In genomic region chr3:141955163-141955562, GRCh38 we compare ENCODE assay signal across 15 cellular contexts.
DNase-seq lines count a peak whose midpoint lies in the region; ATAC-seq and TF ChIP-seq lines count a peak whose summit lies in the region.
"Had no signal": no experiment of that assay in that cellular context is flagged by ENCODE, and none has a peak within 500 bp of the region (broad histone marks: within the 10 kb centered on the region; RNA-seq: fewer than 3 reads in every experiment).

No MANE protein-coding gene starts in this region.

- peak; percentile 66 for DNase-seq in COLO829 (ENCODE audit: low spot score)
- DNase-seq in NCI-H82 treated with DMSO at 0.1 percent for 48 hours (lab: John Stamatoyannopoulos, UW; ENCODE audit: unreplicated experiment), result peak; percentile 20
- peak; percentile 52 for DNase-seq in neuronal stem cell (ENCODE audit: low spot score)
- DNase-seq in midbrain (lab: John Stamatoyannopoulos, UW), result no peak
- DNase-seq in gastrocnemius medialis, result no peak
- DNase-seq in stimulated activated CD4-positive, alpha-beta T cell treated with anti-CD3 and anti-CD28 coated beads, Interleukin-2, amount 100 ng/mL, for 24 hours, result no peak
- DNase-seq: activated naive CD4-positive, alpha-beta T cell; CD4-positive, alpha-beta T cell; effector memory CD8-positive, alpha-beta T cell; NCI-H2171; pancreas; RPMI8226 had no signal

- no peak overlapping the region for H3K4ac ChIP-seq in neuronal stem cell (ENCODE audit: low read length)

- H3K79me1 ChIP-seq in neuronal stem cell (ENCODE audit: low read depth, low read length), result peaks cover 1% of the 10 kb centered on the region

- H2AK5ac ChIP-seq in neuronal stem cell (ENCODE audit: low read depth, low read length), result no peak overlapping the region

- no peak for TF ChIP-seq POLR2A in gastrocnemius medialis (IDR thresholded peaks at IDR 0.05)

- H3K14ac ChIP-seq in neuronal stem cell (ENCODE audit: low read length), result no peak overlapping the region

- no peak overlapping the region for H2BK12ac ChIP-seq in neuronal stem cell (ENCODE audit: low read length)

- H3K4me1 ChIP-seq in esophagus (ENCODE audit: control insufficient read depth in 2 of 2, insufficient read depth in 2 of 2, low read length in 1 of 2) (peaks cover 0 to 2% of the 10 kb centered on the region in 2 donors), neuronal stem cell (ENCODE audit: control insufficient read depth in 2 of 2, insufficient read depth in 1 of 2, low read depth in 1 of 2, low read length in 2 of 2) (peaks cover 9 to 10% of the 10 kb centered on the region in 2 donors), gastrocnemius medialis (no peaks in the 10 kb centered on the region)
- H3K4me1 ChIP-seq: pancreas had no signal

- intact Hi-C loops in gastrocnemius medialis (cut with DNase I; ENCODE audit: low total_unique reads), result no loop called here

- H3K27ac ChIP-seq in esophagus (ENCODE audit: low read depth in 2 of 2, low read length in 1 of 2) (peak overlapping the region; percentile 60 to 87), neuronal stem cell (replicated peaks; ENCODE audit: low read length) (peak overlapping the region; percentile 57), gastrocnemius medialis (no peak overlapping the region)
- H3K27ac ChIP-seq: pancreas had no signal

- no peak overlapping the region for H4K91ac ChIP-seq in neuronal stem cell (ENCODE audit: low read depth, low read length, poor library complexity)

- H3K9ac ChIP-seq in neuronal stem cell (ENCODE audit: low read depth, low read length, poor library complexity), result no peak overlapping the region

- H2BK15ac ChIP-seq in neuronal stem cell (ENCODE audit: low read length), result no peak overlapping the region

- H3K36me3 ChIP-seq in esophagus (ENCODE audit: control insufficient read depth in 2 of 2, insufficient read depth in 2 of 2, low read length in 1 of 2), result no peaks in the 10 kb centered on the region
- peaks cover 6 to 71% of the 10 kb centered on the region in 2 donors for H3K36me3 ChIP-seq in neuronal stem cell (replicated peaks in 1 of 2; ENCODE audit: control insufficient read depth in 2 of 2, insufficient read depth in 2 of 2, low read length in 2 of 2)
- peaks cover 0 to 27% of the 10 kb centered on the region in 2 donors for H3K36me3 ChIP-seq in gastrocnemius medialis

- H3K4me2 ChIP-seq in neuronal stem cell (ENCODE audit: insufficient read depth, low read length, poor library complexity, severe bottlenecking), result no peak overlapping the region

- no peak overlapping the region for H3K18ac ChIP-seq in neuronal stem cell (ENCODE audit: low read length)

- peak overlapping the region in 1 of 2 donors; percentile 39 for H3K4me3 ChIP-seq in esophagus (ENCODE audit: low read depth in 1 of 2, low read length in 2 of 2)
- H3K4me3 ChIP-seq in neuronal stem cell (ENCODE audit: low read length in 2 of 2), result no peak overlapping the region
- no peak overlapping the region for H3K4me3 ChIP-seq in gastrocnemius medialis
- H3K4me3 ChIP-seq: pancreas had no signal

- H3K9me3 ChIP-seq in esophagus (ENCODE audit: control insufficient read depth in 2 of 2, insufficient read depth in 1 of 2, low read depth in 1 of 2, low read length in 1 of 2) (no peaks in the 10 kb centered on the region), neuronal stem cell (replicated peaks in 1 of 2; ENCODE audit: control insufficient read depth in 2 of 2, insufficient read depth in 1 of 2, low read depth in 1 of 2, low read length in 2 of 2) (no peaks in the 10 kb centered on the region), gastrocnemius medialis (no peaks in the 10 kb centered on the region)
- H3K9me3 ChIP-seq: pancreas had no signal

- ATAC-seq in HG03175 (IDR thresholded peaks at IDR 0.05; ENCODE audit: unreplicated experiment) (no peak), gastrocnemius medialis (no peak)
- ATAC-seq: activated CD4-positive, CD25-positive, alpha-beta regulatory T cell treated with anti-CD3 and anti-CD28 coated beads, Interleukin-2, amount 50 U/mL, for 24 hours; effector memory CD8-positive, alpha-beta T cell; pancreas had no signal

- H2AFZ ChIP-seq in neuronal stem cell (ENCODE audit: low read length), result no peak overlapping the region

- H4K8ac ChIP-seq in neuronal stem cell (ENCODE audit: low read depth, low read length), result no peak overlapping the region

- H3K27me3 ChIP-seq in esophagus (ENCODE audit: control insufficient read depth in 1 of 2, insufficient read depth in 2 of 2, low read length in 2 of 2), result no peaks in the 10 kb centered on the region
- H3K27me3 ChIP-seq in neuronal stem cell (ENCODE audit: control insufficient read depth in 3 of 3, insufficient read depth in 3 of 3, low read depth in 1 of 3, low read length in 3 of 3), result no peaks in the 10 kb centered on the region
- H3K27me3 ChIP-seq in gastrocnemius medialis, result no peaks in the 10 kb centered on the region
- H3K27me3 ChIP-seq: pancreas had no signal

- WGBS in esophagus, 2 donors, result 36 to 56% methylated on average over 6 of the region's 6 CpGs
- WGBS in neuronal stem cell (ENCODE audit: extremely low coverage in 2 of 2, insufficient read length in 2 of 2, insufficient replicate concordance in 1 of 2), 2 donors, result no CpG with 5 or more reads among the region's 6 CpGs

- in situ Hi-C loops in gastrocnemius medialis (cut with MboI; ENCODE audit: low sequenced_read_pairs in 4 of 4), result loop anchor here in 3 of 4 donors (25.0 kb wide), 1 partner anchor 332 kb away; no protein-coding TSS in a partner anchor

- no peak overlapping the region for H2BK120ac ChIP-seq in neuronal stem cell (ENCODE audit: low read depth, low read length)

- no peak overlapping the region for H2BK5ac ChIP-seq in neuronal stem cell (ENCODE audit: low read length)

- TF ChIP-seq CTCF in gastrocnemius medialis (IDR thresholded peaks at IDR 0.05 in 4 of 5, conservative IDR thresholded peaks at IDR 0.05 in 1 of 5), result no peak

- H3K23ac ChIP-seq in neuronal stem cell (ENCODE audit: low read depth, low read length, poor library complexity), result no peak overlapping the region

Comparison
In these comparisons a context has a peak if more than half of its experiments do, and no peak if none do; other contexts are left out.
1. DNase-seq: peak in COLO829 (single experiment), NCI-H82 treated with DMSO at 0.1 percent for 48 hours (single experiment) and neuronal stem cell (single experiment); none in midbrain (single experiment), gastrocnemius medialis (0 of 2) and stimulated activated CD4-positive, alpha-beta T cell treated with anti-CD3 and anti-CD28 coated beads, Interleukin-2, amount 100 ng/mL, for 24 hours (0 of 2).
2. H3K27ac ChIP-seq: peak in esophagus (2 of 2) and neuronal stem cell (single experiment); none in gastrocnemius medialis (0 of 4).